Comparison of ENCODE assay signal across 8 cellular contexts in the genomic region with DNA sequence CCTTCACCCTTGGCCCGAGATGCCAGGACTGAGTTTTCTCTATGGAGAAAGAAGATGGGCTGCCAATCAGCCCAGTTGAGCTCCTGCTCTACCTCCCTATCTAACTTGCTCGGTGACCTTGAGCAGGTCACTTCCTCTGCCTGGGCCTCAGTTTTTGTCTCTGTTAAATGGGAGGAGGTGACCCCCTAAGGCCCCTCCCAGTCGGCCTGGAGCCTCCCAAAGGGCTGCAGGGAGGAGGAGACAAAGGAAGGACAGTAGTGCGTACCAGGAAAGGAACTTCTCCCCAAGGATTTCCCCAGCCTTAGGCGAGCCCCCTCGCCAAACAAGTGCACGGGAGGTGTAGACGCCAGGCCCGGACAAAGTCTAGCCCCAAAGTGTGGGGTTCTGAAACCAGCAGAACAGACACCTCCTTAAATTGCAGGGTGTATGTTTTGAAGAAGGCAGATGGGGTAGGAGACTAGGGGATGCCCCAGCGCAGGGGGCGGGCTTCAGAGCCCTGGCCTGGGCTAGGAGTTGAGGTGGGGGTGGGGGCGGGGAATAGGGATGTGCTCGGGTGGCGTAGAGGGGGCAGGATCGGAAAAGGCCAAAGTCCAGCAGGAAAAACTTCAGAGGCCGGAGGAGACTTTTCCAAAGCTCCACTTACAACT. TPM values are rescaled to one million over a fixed set of nuclear protein-coding genes. Genes with fewer than 3 reads are reported as not detected.
DNase-seq lines count a peak whose midpoint lies in the region; ATAC-seq and TF ChIP-seq lines count a peak whose summit lies in the region.

No MANE protein-coding gene starts in this region.

- H3K4me3 Mint-ChIP-seq in CD4-positive, alpha-beta T cell: peak overlapping the region; percentile 89

- no peaks in the 10 kb centered on the region for H3K36me3 ChIP-seq in PC-3 (ENCODE audit: low read depth, low read length)
- no peaks in the 10 kb centered on the region for H3K36me3 ChIP-seq in ovary

- no peak for ATAC-seq in CD4-positive, alpha-beta T cell (ENCODE audit: poor library complexity)
- ATAC-seq in PC-3 (no peak), foreskin keratinocyte (no peak)

- peak overlapping the region; percentile 80 for H3K27ac ChIP-seq in CD4-positive, alpha-beta T cell (ENCODE audit: low read depth, low read length)
- H3K27ac ChIP-seq in PC-3 (ENCODE audit: low read length) (no peak overlapping the region), ovary (peak overlapping the region; percentile 94 to 97), foreskin keratinocyte (no peak overlapping the region)

- no peak for DNase-seq in CD4-positive, alpha-beta T cell
- DNase-seq in PC-3 (no peak), epithelial cell of proximal tubule (ENCODE audit: low read depth) (no peak), ovary (peak in 3 of 5 donors; percentile 45 to 56 (median 48)), foreskin keratinocyte (no peak), LoVo (ENCODE audit: low spot score) (no peak), HK-2 (ENCODE audit: unreplicated experiment) (no peak), globus pallidus (ENCODE audit: low spot score) (no peak)

- H2AFZ ChIP-seq in PC-3 (ENCODE audit: low read length): 0 out of 2 replicates have a peak overlapping the region, but pooled peaks have one; percentile 50

- no peak for TF ChIP-seq CTCF in CD4-positive, alpha-beta T cell (IDR thresholded peaks at IDR 0.05)
- TF ChIP-seq CTCF in PC-3 (conservative IDR thresholded peaks at IDR 0.05; ENCODE audit: low read depth, low read length) (no peak), epithelial cell of proximal tubule (conservative IDR thresholded peaks at IDR 0.05; ENCODE audit: low read depth, low read length) (no peak), ovary (IDR thresholded peaks at IDR 0.05) (no peak), foreskin keratinocyte (conservative IDR thresholded peaks at IDR 0.05) (no peak)

- H3K4me3 ChIP-seq in PC-3 (ENCODE audit: low read length) (peak overlapping the region; percentile 63; the same call in 1 of the 2 replicates), epithelial cell of proximal tubule (ENCODE audit: low read depth, low read length) (peak overlapping the region; percentile 68), ovary (peak overlapping the region; percentile 97)

- H3K4me2 ChIP-seq in PC-3 (ENCODE audit: low read length): peak overlapping the region; percentile 80; the same call in 1 of the 2 replicates

- H3K9me2 ChIP-seq in PC-3 (replicated peaks; ENCODE audit: low read length): no peaks in the 10 kb centered on the region

- H3K9me3 Mint-ChIP-seq in CD4-positive, alpha-beta T cell: no peaks in the 10 kb centered on the region

- no peaks in the 10 kb centered on the region for H3K79me2 ChIP-seq in PC-3 (ENCODE audit: low read length)

- no peaks in the 10 kb centered on the region for H3K27me3 Mint-ChIP-seq in CD4-positive, alpha-beta T cell

- peaks cover 5% of the 10 kb centered on the region; the same call in 1 of the 2 replicates for H3K4me1 ChIP-seq in PC-3 (ENCODE audit: insufficient read depth, low read length)
- peaks cover 21% of the 10 kb centered on the region for H3K4me1 ChIP-seq in ovary (ENCODE audit: insufficient read depth)
- H3K4me1 ChIP-seq in foreskin keratinocyte: peaks cover 5% of the 10 kb centered on the region

- CTCF ChIA-PET in CD4-positive, alpha-beta T cell (lab: Charles Lee): interaction anchor here (0.8 to 3.1 kb wide), 5 partner anchors 20 to 282 kb away, joined by 3 to 16 read pairs (median 4); no protein-coding TSS in a partner anchor
- CTCF ChIA-PET in PC-3 (lab: Charles Lee): no interaction called here

- H4K20me1 ChIP-seq in PC-3 (ENCODE audit: low read length): no peaks in the 10 kb centered on the region

- TF ChIP-seq EP300 in ovary (IDR thresholded peaks at IDR 0.05): no peak

- intact Hi-C loops in CD4-positive, alpha-beta T cell (cut with DNase I, micrococcal nuclease): loop anchor here (5.0 to 10.0 kb wide), 7 partner anchors 91 to 893 kb away; a partner anchor contains a TSS
- intact Hi-C loops in PC-3 (cut with micrococcal nuclease) (loop anchor here (5.0 kb wide), 1 partner anchor 166 kb away; a partner anchor contains a TSS), ovary (cut with DNase I) (loop anchor here in 2 of 4 donors (5.0 to 10.0 kb wide), 2 partner anchors 166 to 373 kb away; a partner anchor contains a TSS)

- BruUV-seq in PC-3 (replicated peaks; lab: Mats Ljungman, UMichigan): TSS peak; percentile 22

- peaks cover 48% of the 10 kb centered on the region for H3K4me1 Mint-ChIP-seq in CD4-positive, alpha-beta T cell (ENCODE audit: low read depth)

- TF ChIP-seq POLR2A in ovary (IDR thresholded peaks at IDR 0.05): no peak

- H3K9ac ChIP-seq in PC-3 (ENCODE audit: low read length): no peak overlapping the region

- no peaks in the 10 kb centered on the region for H3K27me3 ChIP-seq in CD4-positive, alpha-beta T cell (ENCODE audit: control insufficient read depth, insufficient read depth, low read length)
- H3K27me3 ChIP-seq in PC-3 (ENCODE audit: low read length): no peaks in the 10 kb centered on the region
- H3K27me3 ChIP-seq in ovary: no peaks in the 10 kb centered on the region
- peaks cover 30% of the 10 kb centered on the region for H3K27me3 ChIP-seq in foreskin keratinocyte

- POLR2A ChIA-PET in CD4-positive, alpha-beta T cell (lab: Charles Lee): interaction anchor here (0.5 to 8.6 kb wide), 12 partner anchors 8 to 893 kb away, joined by 3 to 156 read pairs (median 6); a partner anchor contains a TSS
- POLR2A ChIA-PET in PC-3 (lab: Charles Lee; ENCODE audit: unreplicated experiment): no interaction called here

- peak overlapping the region; percentile 100 for H3K27ac Mint-ChIP-seq in CD4-positive, alpha-beta T cell

- WGBS in ovary, 3 donors: 28 to 47% (median 29%) methylated on average over 15 to 16 of the region's 16 CpGs

- peaks cover 39% of the 10 kb centered on the region for H3K36me3 Mint-ChIP-seq in CD4-positive, alpha-beta T cell (ENCODE audit: low read depth)

- H3K9me3 ChIP-seq in CD4-positive, alpha-beta T cell (ENCODE audit: control insufficient read depth, low read length): no peaks in the 10 kb centered on the region
- H3K9me3 ChIP-seq in PC-3 (ENCODE audit: low read length) (no peaks in the 10 kb centered on the region), ovary (no peaks in the 10 kb centered on the region)

- no peaks in the 10 kb centered on the region for H3F3A ChIP-seq in PC-3 (ENCODE audit: low read length, unreplicated experiment)

RNA-seq across cellular contexts. Expression of a gene that starts 1.0 kb away (rescaled TPM):
- total RNA-seq in CD4-positive, alpha-beta T cell: 10 to 100 TPM; 48.6 to 49.1 TPM
- total RNA-seq in PC-3 (2014; rRNA removed) (8.0 and 8.6 TPM in 2 replicates), epithelial cell of proximal tubule (1.7 and 5.8 TPM in 2 replicates), ovary (100 to 1,000 TPM in 1 of 7 donors, 10 to 100 TPM in 6; 47.2 to 107 (median 84.9) TPM), foreskin keratinocyte (1.1 and 1.2 TPM in 2 replicates)
- polyA plus RNA-seq in ovary (10 to 100 TPM; 40.7 to 96.9 TPM), foreskin keratinocyte (0.86 and 1.2 TPM in 2 replicates)

RNA-seq across cellular contexts. Expression of a gene that starts 54.4 kb away (rescaled TPM):
- total RNA-seq in CD4-positive, alpha-beta T cell: under 1 TPM; 0.67 to 0.85 TPM
- total RNA-seq in PC-3 (2014; rRNA removed): 0.87 TPM in 1 of 2 replicates, not detected in the other
- total RNA-seq in epithelial cell of proximal tubule: not detected in 2 replicates
- under 1 TPM in 2 of 7 donors, not detected in 5; 0.23 to 0.31 TPM for total RNA-seq in ovary
- under 1 TPM in 1 of 2 donors, not detected in 1; 0.97 TPM for polyA plus RNA-seq in ovary
- 0.24 and 0.39 TPM in 2 replicates for total RNA-seq in foreskin keratinocyte
- 0.16 and 0.51 TPM in 2 replicates for polyA plus RNA-seq in foreskin keratinocyte

Comparison
In these comparisons a context has a peak if more than half of its experiments do, and no peak if none do; other contexts are left out.
1. DNase-seq: peak in ovary (3 of 5); none in CD4-positive, alpha-beta T cell (0 of 10), PC-3 (single experiment), epithelial cell of proximal tubule (single experiment), foreskin keratinocyte (0 of 2), LoVo (single experiment), HK-2 (single experiment) and globus pallidus (single experiment).
2. H3K27ac ChIP-seq: peak in CD4-positive, alpha-beta T cell (single experiment) and ovary (2 of 2); none in PC-3 (single experiment) and foreskin keratinocyte (single experiment).
3. Peak in every context shown above with its lines, with median percentiles within 50 percentile points of each other: H3K4me3 ChIP-seq.